ENCODE assay signal across 8 cellular contexts in genomic region chr7:99273561-99273960, GRCh38. TPM values are rescaled to one million over a fixed set of nuclear protein-coding genes. Genes with fewer than 3 reads are reported as not detected.
A peak's percentile ranks its signal among the peaks of the same experiment; 100 is the strongest.
DNase-seq lines count a peak whose midpoint lies in the region; ATAC-seq, FAIRE-seq and TF ChIP-seq lines count a peak whose summit lies in the region.
"Not testable (repeated sequence)": the region's sequence is repeated elsewhere in the genome, so short reads cannot be mapped to it uniquely, and the experiment has no call there.
"Had no signal": no experiment of that assay in that cellular context is flagged by ENCODE, and none has a peak within 500 bp of the region (broad histone marks: within the 10 kb centered on the region; RNA-seq: fewer than 3 reads in every experiment).

No MANE protein-coding gene starts in this region.

- H2AFZ ChIP-seq in astrocyte (ENCODE audit: low read depth, low read length) = not testable (repeated sequence)

- CTCF ChIA-PET in activated CD4-positive, alpha-beta memory T cell treated with anti-CD3 and anti-CD28 coated beads, Interleukin-2, amount 10 ng/mL, durations not matched to agents 7 days and 5 days (lab: Charles Lee) = interaction anchor here (0.6 kb wide), 2 partner anchors 38 to 65 kb away, joined by 3 read pairs; no protein-coding TSS in a partner anchor

- H3K4me1 Mint-ChIP-seq in HFFc6 (ENCODE audit: low read depth) = peaks cover 24% of the 10 kb centered on the region
- peaks cover 26% of the 10 kb centered on the region for H3K4me1 Mint-ChIP-seq in activated CD4-positive, alpha-beta memory T cell treated with anti-CD3 and anti-CD28 coated beads, Interleukin-2, amount 10 ng/mL, durations not matched to agents 7 days and 5 days
- peaks cover 22% of the 10 kb centered on the region for H3K4me1 Mint-ChIP-seq in activated T-helper 2 cell treated with anti-CD3 and anti-CD28 coated beads, Interferon-gamma antibody, Interleukin-2, Interleukin-4, amounts not matched to agents 10 μg/mL and 5 μg/mL and 100 μg/mL, durations not matched to agents 14 hours and 24 hours and 36 hours (ENCODE audit: low read depth)
- H3K4me1 Mint-ChIP-seq in astrocyte (ENCODE audit: low read depth, unreplicated experiment) = peaks cover 14% of the 10 kb centered on the region
- peaks cover 19% of the 10 kb centered on the region for H3K4me1 Mint-ChIP-seq in stimulated activated effector memory CD8-positive, alpha-beta T cell treated with anti-CD3 and anti-CD28 coated beads, Interleukin-12 subunit alpha, Interleukin-12 subunit beta, amount 100 ng/mL, for 72 hours

- TF ChIP-seq CTCF in HFFc6 (IDR thresholded peaks at IDR 0.05); RWPE2 (IDR thresholded peaks at IDR 0.05; ENCODE audit: poor library complexity, severe bottlenecking); astrocyte (IDR thresholded peaks at IDR 0.05; ENCODE audit: insufficient read depth, low read depth, low read length); foreskin keratinocyte (conservative IDR thresholded peaks at IDR 0.05): not testable (repeated sequence)

- not testable (repeated sequence) for H3K27me3 ChIP-seq in RWPE2 (ENCODE audit: insufficient read depth, poor library complexity, severe bottlenecking); astrocyte (ENCODE audit: insufficient read depth, low read length); foreskin keratinocyte

- H3K9me3 ChIP-seq in RWPE2 (ENCODE audit: severe bottlenecking); astrocyte (ENCODE audit: insufficient read depth, low read depth, low read length): not testable (repeated sequence)

- FAIRE-seq in astrocyte (lab: Jason Lieb, UNC) = not testable (repeated sequence)

- not testable (repeated sequence) for H3K9me3 Mint-ChIP-seq in HFFc6; activated CD4-positive, alpha-beta memory T cell treated with anti-CD3 and anti-CD28 coated beads, Interleukin-2, amount 10 ng/mL, durations not matched to agents 7 days and 5 days; activated T-helper 2 cell treated with anti-CD3 and anti-CD28 coated beads, Interferon-gamma antibody, Interleukin-2, Interleukin-4, amounts not matched to agents 10 μg/mL and 5 μg/mL and 100 μg/mL, durations not matched to agents 14 hours and 24 hours and 36 hours; astrocyte (ENCODE audit: unreplicated experiment); stimulated activated effector memory CD8-positive, alpha-beta T cell treated with anti-CD3 and anti-CD28 coated beads, Interleukin-12 subunit alpha, Interleukin-12 subunit beta, amount 100 ng/mL, for 72 hours

- not testable (repeated sequence) for H4K20me1 ChIP-seq in astrocyte (ENCODE audit: insufficient read depth, low read length)

- H3K9ac ChIP-seq in astrocyte (ENCODE audit: low read length) = not testable (repeated sequence)

- POLR2A ChIA-PET in activated CD4-positive, alpha-beta memory T cell treated with anti-CD3 and anti-CD28 coated beads, Interleukin-2, amount 10 ng/mL, durations not matched to agents 7 days and 5 days (lab: Charles Lee) = interaction anchor here (1.3 kb wide), 1 partner anchor 11 kb away, joined by 4 read pairs; no protein-coding TSS in a partner anchor

- H3K4me3 Mint-ChIP-seq in HFFc6 (peak overlapping the region; percentile 60), astrocyte (ENCODE audit: unreplicated experiment) (peak overlapping the region; percentile 50)
- not testable (repeated sequence) for H3K4me3 Mint-ChIP-seq in activated CD4-positive, alpha-beta memory T cell treated with anti-CD3 and anti-CD28 coated beads, Interleukin-2, amount 10 ng/mL, durations not matched to agents 7 days and 5 days; activated T-helper 2 cell treated with anti-CD3 and anti-CD28 coated beads, Interferon-gamma antibody, Interleukin-2, Interleukin-4, amounts not matched to agents 10 μg/mL and 5 μg/mL and 100 μg/mL, durations not matched to agents 14 hours and 24 hours and 36 hours (ENCODE audit: low read depth)
- peak overlapping the region; percentile 61 for H3K4me3 Mint-ChIP-seq in stimulated activated effector memory CD8-positive, alpha-beta T cell treated with anti-CD3 and anti-CD28 coated beads, Interleukin-12 subunit alpha, Interleukin-12 subunit beta, amount 100 ng/mL, for 72 hours

- H3K36me3 Mint-ChIP-seq in HFFc6 (ENCODE audit: low read depth); activated CD4-positive, alpha-beta memory T cell treated with anti-CD3 and anti-CD28 coated beads, Interleukin-2, amount 10 ng/mL, durations not matched to agents 7 days and 5 days (ENCODE audit: low read depth); activated T-helper 2 cell treated with anti-CD3 and anti-CD28 coated beads, Interferon-gamma antibody, Interleukin-2, Interleukin-4, amounts not matched to agents 10 μg/mL and 5 μg/mL and 100 μg/mL, durations not matched to agents 14 hours and 24 hours and 36 hours (ENCODE audit: low read depth); astrocyte (ENCODE audit: low read depth, unreplicated experiment); stimulated activated effector memory CD8-positive, alpha-beta T cell treated with anti-CD3 and anti-CD28 coated beads, Interleukin-12 subunit alpha, Interleukin-12 subunit beta, amount 100 ng/mL, for 72 hours: not testable (repeated sequence)

- H3K4me2 ChIP-seq in astrocyte (ENCODE audit: low read length) = peak overlapping the region; percentile 55

- DNase-seq in HFFc6; RWPE2 (ENCODE audit: low spot score); activated CD4-positive, alpha-beta memory T cell treated with anti-CD3 and anti-CD28 coated beads, Interleukin-2, amount 10 ng/mL, durations not matched to agents 7 days and 5 days; activated T-helper 2 cell treated with anti-CD3 and anti-CD28 coated beads, Interferon-gamma antibody, Interleukin-2, Interleukin-4, amounts not matched to agents 10 μg/mL and 5 μg/mL and 100 μg/mL, durations not matched to agents 14 hours and 24 hours and 36 hours (ENCODE audit: low spot score); astrocyte (ENCODE audit: low read depth); foreskin keratinocyte; stimulated activated effector memory CD8-positive, alpha-beta T cell treated with anti-CD3 and anti-CD28 coated beads, Interleukin-12 subunit alpha, Interleukin-12 subunit beta, amount 100 ng/mL, for 72 hours (ENCODE audit: low spot score in 2 of 2): not testable (repeated sequence)

- H3K27ac Mint-ChIP-seq in HFFc6 (peak overlapping the region; percentile 86), astrocyte (ENCODE audit: unreplicated experiment) (peak overlapping the region; percentile 72)
- H3K27ac Mint-ChIP-seq in activated CD4-positive, alpha-beta memory T cell treated with anti-CD3 and anti-CD28 coated beads, Interleukin-2, amount 10 ng/mL, durations not matched to agents 7 days and 5 days = peak overlapping the region; percentile 80
- H3K27ac Mint-ChIP-seq in activated T-helper 2 cell treated with anti-CD3 and anti-CD28 coated beads, Interferon-gamma antibody, Interleukin-2, Interleukin-4, amounts not matched to agents 10 μg/mL and 5 μg/mL and 100 μg/mL, durations not matched to agents 14 hours and 24 hours and 36 hours = peak overlapping the region; percentile 89
- peak overlapping the region; percentile 92 for H3K27ac Mint-ChIP-seq in stimulated activated effector memory CD8-positive, alpha-beta T cell treated with anti-CD3 and anti-CD28 coated beads, Interleukin-12 subunit alpha, Interleukin-12 subunit beta, amount 100 ng/mL, for 72 hours

- intact Hi-C loops in activated T-helper 2 cell treated with anti-CD3 and anti-CD28 coated beads, Interferon-gamma antibody, Interleukin-2, Interleukin-4, amounts not matched to agents 10 μg/mL and 5 μg/mL and 100 μg/mL, durations not matched to agents 14 hours and 24 hours and 36 hours (cut with micrococcal nuclease) = not testable (repeated sequence)

- H3K27ac ChIP-seq in RWPE2 (ENCODE audit: poor library complexity, severe bottlenecking) = peak overlapping the region; percentile 97
- peak overlapping the region; percentile 41 for H3K27ac ChIP-seq in astrocyte (ENCODE audit: low read depth, low read length)
- H3K27ac ChIP-seq in foreskin keratinocyte = peak overlapping the region; percentile 85

- H3K27me3 Mint-ChIP-seq in HFFc6 (ENCODE audit: insufficient read depth); activated CD4-positive, alpha-beta memory T cell treated with anti-CD3 and anti-CD28 coated beads, Interleukin-2, amount 10 ng/mL, durations not matched to agents 7 days and 5 days; activated T-helper 2 cell treated with anti-CD3 and anti-CD28 coated beads, Interferon-gamma antibody, Interleukin-2, Interleukin-4, amounts not matched to agents 10 μg/mL and 5 μg/mL and 100 μg/mL, durations not matched to agents 14 hours and 24 hours and 36 hours (ENCODE audit: low read depth): not testable (repeated sequence)
- peaks cover 11% of the 10 kb centered on the region for H3K27me3 Mint-ChIP-seq in astrocyte (ENCODE audit: low read depth, unreplicated experiment)

- ATAC-seq in RWPE2 (ENCODE audit: low read depth); foreskin keratinocyte; stimulated activated effector memory CD8-positive, alpha-beta T cell treated with anti-CD3 and anti-CD28 coated beads, Interleukin-12 subunit alpha, Interleukin-12 subunit beta, amount 100 ng/mL, for 72 hours: not testable (repeated sequence)

- H3K79me2 ChIP-seq in astrocyte (ENCODE audit: insufficient read depth, low read length) = not testable (repeated sequence)

- H3K4me1 ChIP-seq in RWPE2 (ENCODE audit: insufficient read depth, poor library complexity, severe bottlenecking) (peaks cover 21% of the 10 kb centered on the region), astrocyte (ENCODE audit: insufficient read depth, low read length) (peaks cover 18% of the 10 kb centered on the region), foreskin keratinocyte (peaks cover 19% of the 10 kb centered on the region)

- not testable (repeated sequence) for H3K36me3 ChIP-seq in RWPE2 (ENCODE audit: low read depth); astrocyte (ENCODE audit: insufficient read depth, low read length)

- not testable (repeated sequence) for H3K4me3 ChIP-seq in RWPE2 (ENCODE audit: severe bottlenecking); astrocyte (ENCODE audit: insufficient read depth, low read depth, low read length)

RNA-seq across cellular contexts. Expression of gene MYH16, which starts 0.9 kb away (rescaled TPM):
- under 1 TPM in 1 of 6 experiments, not detected in 5; 0.05 TPM for total RNA-seq in HFFc6 (2021; fragmentation: NEBNext Ultra II Directional; extraction: Animal tissue kit (Norgen Biotek cat#: 25700))
- not detected for total RNA-seq in activated CD4-positive, alpha-beta memory T cell treated with anti-CD3 and anti-CD28 coated beads, Interleukin-2, amount 10 ng/mL, durations not matched to agents 7 days and 5 days
- total RNA-seq in activated T-helper 2 cell treated with anti-CD3 and anti-CD28 coated beads, Interferon-gamma antibody, Interleukin-2, Interleukin-4, amounts not matched to agents 10 μg/mL and 5 μg/mL and 100 μg/mL, durations not matched to agents 14 hours and 24 hours and 36 hours = not detected in 2 replicates
- total RNA-seq in astrocyte = 0.11 and 0.24 TPM in 2 replicates
- 1.3 and 2.6 TPM in 2 replicates for total RNA-seq in foreskin keratinocyte
- polyA plus RNA-seq in foreskin keratinocyte = 1.1 and 2.3 TPM in 2 replicates
- total RNA-seq: G401 had no signal

RNA-seq across cellular contexts. Expression of gene ARPC1A, which starts 52.1 kb away (rescaled TPM):
- 100 to 1,000 TPM; 261 to 285 (median 281) TPM for total RNA-seq in HFFc6 (2021; fragmentation: NEBNext Ultra II Directional; extraction: Animal tissue kit (Norgen Biotek cat#: 25700))
- 10 to 100 TPM; 63.8 to 68.9 TPM for total RNA-seq in activated CD4-positive, alpha-beta memory T cell treated with anti-CD3 and anti-CD28 coated beads, Interleukin-2, amount 10 ng/mL, durations not matched to agents 7 days and 5 days
- total RNA-seq in activated T-helper 2 cell treated with anti-CD3 and anti-CD28 coated beads, Interferon-gamma antibody, Interleukin-2, Interleukin-4, amounts not matched to agents 10 μg/mL and 5 μg/mL and 100 μg/mL, durations not matched to agents 14 hours and 24 hours and 36 hours = 79.8 and 83.4 TPM in 2 replicates
- total RNA-seq in astrocyte = 185 and 198 TPM in 2 replicates
- 216 and 240 TPM in 2 replicates for total RNA-seq in foreskin keratinocyte
- 184 and 201 TPM in 2 replicates for polyA plus RNA-seq in foreskin keratinocyte

Comparison
In these comparisons a context has a peak if more than half of its experiments do, and no peak if none do; other contexts are left out.
1. H3K27ac ChIP-seq: peak in every context shown above with its lines; median percentile 97 in RWPE2; 85 in foreskin keratinocyte; 41 in astrocyte.